ENCODE assay signal across 25 cellular contexts in the genomic region with DNA sequence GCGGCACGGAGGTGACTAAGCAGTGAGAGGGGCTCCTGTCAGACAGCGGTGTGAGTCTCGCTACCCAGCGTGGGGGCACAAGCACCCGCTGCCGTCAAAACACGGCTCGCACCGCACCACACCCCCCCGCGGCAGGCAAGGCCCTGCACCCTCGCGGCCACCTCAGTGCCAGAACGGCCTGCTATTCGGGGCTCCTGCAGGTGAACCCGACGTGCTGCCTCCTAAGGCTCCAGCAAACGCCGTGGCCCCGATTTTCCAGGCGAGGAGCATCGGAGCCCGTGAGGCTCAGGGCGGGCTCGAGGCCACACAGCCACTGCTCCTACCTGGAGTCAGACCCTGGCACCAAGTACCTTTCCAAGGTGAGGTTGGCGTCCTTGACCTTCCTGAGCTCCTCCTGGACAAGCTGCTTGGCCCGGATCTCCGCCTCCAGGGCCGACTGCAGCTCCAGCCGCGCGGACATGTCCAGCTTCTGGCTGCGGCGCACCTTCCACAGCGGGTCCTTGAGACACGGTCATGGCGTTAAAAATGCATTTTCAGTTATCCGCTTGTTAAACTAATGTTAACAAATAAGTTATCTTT. TPM values are rescaled to one million over a fixed set of nuclear protein-coding genes. Genes with fewer than 3 reads are reported as not detected.
A peak's percentile ranks its signal among the peaks of the same experiment; 100 is the strongest.
DNase-seq lines count a peak whose midpoint lies in the region; ATAC-seq, FAIRE-seq and TF ChIP-seq lines count a peak whose summit lies in the region.
"Had no signal": no experiment of that assay in that cellular context is flagged by ENCODE, and none has a peak within 500 bp of the region (broad histone marks: within the 10 kb centered on the region; RNA-seq: fewer than 3 reads in every experiment).

No MANE protein-coding gene starts in this region.

- H2AFZ ChIP-seq in HepG2 (ENCODE audit: low read length) (no peak overlapping the region), neuronal stem cell (ENCODE audit: low read length) (no peak overlapping the region)

- H4K20me1 ChIP-seq in HepG2 (ENCODE audit: insufficient read depth, low read length) = no peaks in the 10 kb centered on the region
- H4K20me1 ChIP-seq: BLaER1 had no signal

- TF ChIP-seq CTCF in HepG2 (CRISPR knock-in tag; IDR thresholded peaks at IDR 0.05) (no peak), right lobe of liver (IDR thresholded peaks at IDR 0.05) (no peak), endodermal cell (conservative IDR thresholded peaks at IDR 0.05) (no peak)

- H2BK12ac ChIP-seq in neuronal stem cell (ENCODE audit: low read length) = no peak overlapping the region

- H2AK5ac ChIP-seq in neuronal stem cell (ENCODE audit: low read depth, low read length) = no peak overlapping the region

- intact Hi-C loops in HepG2 (cut with micrococcal nuclease; ENCODE audit: unreplicated experiment) = no loop called here
- intact Hi-C loops in right lobe of liver (cut with DNase I) = no loop called here
- intact Hi-C loops in aorta (cut with DNase I) = no loop called here

- FAIRE-seq in HepG2 (lab: Jason Lieb, UNC) = no peak
- FAIRE-seq: A204.1, D721Med, GM12878, GM19239, H54 had no signal

- no peak overlapping the region for H4K8ac ChIP-seq in neuronal stem cell (ENCODE audit: low read depth, low read length)

- H3K36me3 ChIP-seq in HepG2 (replicated peaks in 1 of 2; ENCODE audit: control insufficient read depth in 1 of 2, insufficient read depth in 2 of 2, low read length in 2 of 2) (peaks cover 25 to 69% of the 10 kb centered on the region in 2 experiments), right lobe of liver (peaks cover 16 to 96% (median 53%) of the 10 kb centered on the region in 4 donors), endodermal cell (ENCODE audit: control insufficient read depth, insufficient read depth, low read length) (peaks cover 96% of the 10 kb centered on the region), neuronal stem cell (replicated peaks in 1 of 2; ENCODE audit: control insufficient read depth in 2 of 2, insufficient read depth in 2 of 2, low read length in 2 of 2) (peaks cover 38 to 98% of the 10 kb centered on the region in 2 donors), aorta (ENCODE audit: control insufficient read depth in 1 of 2, insufficient read depth in 2 of 2, low read length in 1 of 2) (peaks cover 0 to 20% of the 10 kb centered on the region in 2 donors)

- H3K4me3 ChIP-seq in HepG2 (replicated peaks in 1 of 3; ENCODE audit: insufficient read depth in 1 of 3, low read depth in 2 of 3, low read length in 3 of 3) (no peak overlapping the region), right lobe of liver (no peak overlapping the region), endodermal cell (ENCODE audit: low read length) (no peak overlapping the region), neuronal stem cell (ENCODE audit: low read length in 2 of 2) (no peak overlapping the region), aorta (ENCODE audit: low read length in 2 of 2) (no peak overlapping the region)
- H3K4me3 ChIP-seq: BLaER1, GM12878 had no signal

- H3K79me2 ChIP-seq in HepG2 (ENCODE audit: insufficient read depth, low read length) = no peaks in the 10 kb centered on the region

- no peak for ATAC-seq in HepG2
- no peak for ATAC-seq in right lobe of liver
- no peak for ATAC-seq in aorta (ENCODE audit: low FRiP score)
- ATAC-seq in GM21737 (IDR thresholded peaks at IDR 0.05; ENCODE audit: unreplicated experiment) = no peak
- ATAC-seq: GM12878 had no signal

- H3K27me3 Mint-ChIP-seq in endodermal cell (ENCODE audit: insufficient read depth) = no peaks in the 10 kb centered on the region
- H3K27me3 Mint-ChIP-seq: B cell; CD4-positive, alpha-beta T cell had no signal

- no peak overlapping the region for H3K4ac ChIP-seq in neuronal stem cell (ENCODE audit: low read length)

- H3K14ac ChIP-seq in neuronal stem cell (ENCODE audit: low read length) = no peak overlapping the region

- TF ChIP-seq POLR2A in HepG2 (IDR thresholded peaks at IDR 0.05; ENCODE audit: insufficient read depth in 1 of 2, low read depth in 2 of 2, low read length in 2 of 2) (no peak), right lobe of liver (IDR thresholded peaks at IDR 0.05) (no peak)

- H3K27ac ChIP-seq in HepG2 (ENCODE audit: extremely low read length, insufficient read depth, low read length) (no peak overlapping the region), right lobe of liver (no peak overlapping the region), endodermal cell (ENCODE audit: low read depth, low read length) (no peak overlapping the region), neuronal stem cell (replicated peaks; ENCODE audit: low read length) (no peak overlapping the region), aorta (ENCODE audit: low read depth in 1 of 2, low read length in 2 of 2) (no peak overlapping the region)
- H3K27ac ChIP-seq: 22Rv1, BLaER1 had no signal

- no peak overlapping the region for H3K4me3 Mint-ChIP-seq in endodermal cell
- H3K4me3 Mint-ChIP-seq: B cell; CD14-positive monocyte; CD4-positive, alpha-beta T cell; CD8-positive, alpha-beta memory T cell had no signal

- no peak overlapping the region for H2BK5ac ChIP-seq in neuronal stem cell (ENCODE audit: low read length)

- 99% methylated on average over 15 of the region's 39 CpGs for WGBS in HepG2 (ENCODE audit: low lambda C conversion rate)
- 96% methylated on average over 13 of the region's 39 CpGs for WGBS in right lobe of liver (ENCODE audit: insufficient coverage, low coverage, low lambda C conversion rate, missing lambda C conversion rate)
- 93 to 95% methylated on average over 37 to 39 of the region's 39 CpGs for WGBS in endodermal cell (ENCODE audit: insufficient coverage in 1 of 2, insufficient read length in 1 of 2), 2 experiments
- no CpG with 5 or more reads among the region's 39 CpGs for WGBS in neuronal stem cell (ENCODE audit: extremely low coverage in 2 of 2, insufficient read length in 2 of 2, insufficient replicate concordance in 1 of 2), 2 donors
- 96% methylated on average over 39 of the region's 39 CpGs for WGBS in aorta, 2 donors

- H3K4me1 ChIP-seq in HepG2 (ENCODE audit: insufficient read depth, low read length) (no peaks in the 10 kb centered on the region), right lobe of liver (no peaks in the 10 kb centered on the region), endodermal cell (ENCODE audit: control insufficient read depth, insufficient read depth, low read length) (no peaks in the 10 kb centered on the region), neuronal stem cell (ENCODE audit: control insufficient read depth in 2 of 2, insufficient read depth in 1 of 2, low read depth in 1 of 2, low read length in 2 of 2) (no peaks in the 10 kb centered on the region), aorta (ENCODE audit: control insufficient read depth in 1 of 2, insufficient read depth in 2 of 2, low read length in 2 of 2) (no peaks in the 10 kb centered on the region)

- no peak overlapping the region for H2BK15ac ChIP-seq in neuronal stem cell (ENCODE audit: low read length)

- peaks cover 92% of the 10 kb centered on the region for H3K36me3 Mint-ChIP-seq in endodermal cell (ENCODE audit: low read depth)
- H3K36me3 Mint-ChIP-seq: CD8-positive, alpha-beta memory T cell had no signal

- BruUV-seq in HepG2 (replicated peaks; lab: Mats Ljungman, UMichigan) = no TSS peak

- H3K27ac Mint-ChIP-seq in endodermal cell = no peak overlapping the region
- H3K27ac Mint-ChIP-seq: B cell; CD14-positive monocyte; CD4-positive, alpha-beta T cell; CD8-positive, alpha-beta memory T cell had no signal

- no peak overlapping the region for H3K9ac ChIP-seq in HepG2 (ENCODE audit: insufficient read depth, low read depth, low read length)
- no peak overlapping the region for H3K9ac ChIP-seq in endodermal cell (ENCODE audit: extremely low read depth, low read length, poor library complexity, severe bottlenecking)
- peak overlapping the region; percentile 83 for H3K9ac ChIP-seq in neuronal stem cell (ENCODE audit: low read depth, low read length, poor library complexity)
- H3K9ac ChIP-seq: BLaER1 had no signal

- no peaks in the 10 kb centered on the region for H3K27me3 ChIP-seq in HepG2 (ENCODE audit: control insufficient read depth in 1 of 2, insufficient read depth in 2 of 2, low read length in 2 of 2)
- H3K27me3 ChIP-seq in right lobe of liver = no peaks in the 10 kb centered on the region
- no peaks in the 10 kb centered on the region for H3K27me3 ChIP-seq in endodermal cell (ENCODE audit: control insufficient read depth, insufficient read depth, low read length, poor library complexity, severe bottlenecking)
- H3K27me3 ChIP-seq in neuronal stem cell (ENCODE audit: control insufficient read depth in 3 of 3, insufficient read depth in 3 of 3, low read depth in 1 of 3, low read length in 3 of 3) = no peaks in the 10 kb centered on the region
- H3K27me3 ChIP-seq in aorta (ENCODE audit: control insufficient read depth in 1 of 2, insufficient read depth in 2 of 2, low read length in 1 of 2) = no peaks in the 10 kb centered on the region
- H3K27me3 ChIP-seq: BLaER1 had no signal

- H3K79me1 ChIP-seq in neuronal stem cell (ENCODE audit: low read depth, low read length) = peaks cover 7% of the 10 kb centered on the region

- H3K4me2 ChIP-seq in HepG2 (ENCODE audit: low read depth, low read length) (no peak overlapping the region), neuronal stem cell (ENCODE audit: insufficient read depth, low read length, poor library complexity, severe bottlenecking) (no peak overlapping the region)
- H3K4me2 ChIP-seq: BLaER1 had no signal

- no peaks in the 10 kb centered on the region for H3K4me1 Mint-ChIP-seq in endodermal cell
- H3K4me1 Mint-ChIP-seq: B cell; CD8-positive, alpha-beta memory T cell had no signal

- H3K18ac ChIP-seq in neuronal stem cell (ENCODE audit: low read length) = peak overlapping the region; percentile 44

- H2BK120ac ChIP-seq in neuronal stem cell (ENCODE audit: low read depth, low read length) = no peak overlapping the region

- DNase-seq in HepG2 (ENCODE audit: low spot score) (no peak), right lobe of liver (no peak), endodermal cell (peak; percentile 36), neuronal stem cell (ENCODE audit: low spot score) (no peak), aorta (peak; percentile 24 to 75)
- no peak for DNase-seq in activated CD4-positive, alpha-beta T cell treated with anti-CD3 and anti-CD28 coated beads for 48 hours
- DNase-seq in stimulated activated CD4-positive, alpha-beta T cell treated with anti-CD3 and anti-CD28 coated beads, Interleukin-12 subunit alpha, Interleukin-12 subunit beta, amount 100 ng/mL, for 4 hours = no peak
- DNase-seq: CD4-positive, alpha-beta T cell; CD8-positive, alpha-beta memory T cell; DMS 273 treated with DMSO at 0.1 percent for 48 hours; DMS79; EL; GDM1; GOT3; HCEC 1CT had no signal

- CTCF ChIA-PET in HepG2 (lab: Yijun Ruan, JAX; ENCODE audit: low intra/inter-chr PET ratio, low total read pairs) = no interaction called here

- H3K9me3 Mint-ChIP-seq in endodermal cell = no peaks in the 10 kb centered on the region
- H3K9me3 Mint-ChIP-seq: CD4-positive, alpha-beta T cell; CD8-positive, alpha-beta memory T cell had no signal

- H4K91ac ChIP-seq in neuronal stem cell (ENCODE audit: low read depth, low read length, poor library complexity) = no peak overlapping the region

- TF ChIP-seq RAD21 in HepG2 (CRISPR knock-in tag; IDR thresholded peaks at IDR 0.05) = no peak

- POLR2A ChIA-PET in HepG2 (lab: Yijun Ruan, JAX) = no interaction called here

- peak overlapping the region; percentile 77 for H3K23ac ChIP-seq in neuronal stem cell (ENCODE audit: low read depth, low read length, poor library complexity)

- H3K9me3 ChIP-seq in HepG2 (ENCODE audit: low read length) (no peaks in the 10 kb centered on the region), right lobe of liver (no peaks in the 10 kb centered on the region), endodermal cell (ENCODE audit: control insufficient read depth, low read length) (no peaks in the 10 kb centered on the region), neuronal stem cell (replicated peaks in 1 of 2; ENCODE audit: control insufficient read depth in 2 of 2, insufficient read depth in 1 of 2, low read depth in 1 of 2, low read length in 2 of 2) (peaks cover 0 to 2% of the 10 kb centered on the region in 2 donors), aorta (ENCODE audit: control insufficient read depth, low read length) (no peaks in the 10 kb centered on the region)
- H3K9me3 ChIP-seq: BLaER1 had no signal

- in situ Hi-C loops in HepG2 (cut with HindIII; ENCODE audit: extremely low pct_ligation_motif_present, low pct_unique_long_range_greater_than_20kb) = no loop called here

- TF ChIP-seq EP300 in HepG2 (IDR thresholded peaks at IDR 0.05; ENCODE audit: low read depth in 2 of 2, low read length in 2 of 2) (no peak), HepG2 (CRISPR knock-in tag; IDR thresholded peaks at IDR 0.05; ENCODE audit: borderline replicate concordance) (no peak)

RNA-seq across cellular contexts. Expression of a gene that starts 41.8 kb away (rescaled TPM):
- 8.2 and 33.1 TPM in 2 replicates for total RNA-seq in HepG2 (2016; rRNA removed; fragmentation: Illumina TruSeq; extraction: Trizol)
- total RNA-seq in HepG2 (2016; cell fraction: cytosol; rRNA removed; fragmentation: Illumina TruSeq; extraction: Trizol; ENCODE audit: low read depth) = 5.2 and 6.0 TPM in 2 replicates
- total RNA-seq in HepG2 (2016; cell fraction: insoluble cytoplasmic fraction; rRNA removed; fragmentation: Illumina TruSeq; extraction: Trizol) = 9.3 and 30.8 TPM in 2 replicates
- total RNA-seq in HepG2 (2016; cell fraction: membrane; rRNA removed; fragmentation: Illumina TruSeq; extraction: Trizol) = 7.8 and 9.0 TPM in 2 replicates
- total RNA-seq in HepG2 (2016; cell fraction: nucleus; rRNA removed; fragmentation: Illumina TruSeq; extraction: Trizol) = 29.3 and 33.8 TPM in 2 replicates
- polyA plus RNA-seq in HepG2 (2011; rRNA removed) = 9.8 and 18.9 TPM in 2 replicates
- polyA plus RNA-seq in HepG2 (2011; cell fraction: cytosol; rRNA removed) = 13.3 and 22.3 TPM in 2 replicates
- 158 and 165 TPM in 2 replicates for polyA plus RNA-seq in HepG2 (2011; cell fraction: nucleus; rRNA removed)
- polyA plus RNA-seq in HepG2 (2012) = 15.1 and 18.5 TPM in 2 replicates
- 3.8 and 4.1 TPM in 2 replicates for polyA plus RNA-seq in HepG2 (2016; cell fraction: cytosol; fragmentation: Illumina TruSeq; extraction: Trizol; ENCODE audit: low read depth)
- 9.2 and 10.3 TPM in 2 replicates for polyA plus RNA-seq in HepG2 (2016; cell fraction: insoluble cytoplasmic fraction; fragmentation: Illumina TruSeq; extraction: Trizol; ENCODE audit: low read depth)
- polyA plus RNA-seq in HepG2 (2016; cell fraction: membrane; fragmentation: Illumina TruSeq; extraction: Trizol; ENCODE audit: low read depth) = 5.6 and 6.3 TPM in 2 replicates
- polyA plus RNA-seq in HepG2 (2016; cell fraction: nucleus; fragmentation: Illumina TruSeq; extraction: Trizol; ENCODE audit: insufficient read depth, low read depth) = 62.6 and 64.7 TPM in 2 replicates
- 0.14 and 21.4 TPM in 2 replicates for polyA minus RNA-seq in HepG2 (2011; rRNA and poly(A)+ RNA removed; ENCODE audit: low replicate concordance)
- 12.3 and 17.0 TPM in 2 replicates for polyA minus RNA-seq in HepG2 (2011; cell fraction: cytosol; rRNA and poly(A)+ RNA removed)
- 14.8 and 15.0 TPM in 2 replicates for polyA minus RNA-seq in HepG2 (2011; cell fraction: nucleus; rRNA and poly(A)+ RNA removed)
- 10 to 100 TPM in 5 of 6 experiments, 1 to 10 TPM in 1; 7.1 to 69.1 (median 28.6) TPM for total RNA-seq in right lobe of liver
- total RNA-seq in endodermal cell = 1 to 10 TPM; 1.9 to 3.2 TPM
- 1.6 TPM for polyA plus RNA-seq in endodermal cell (2013, experiment 1 of 2)
- polyA plus RNA-seq in endodermal cell (2013, experiment 2 of 2) = 0.62 TPM
- polyA plus RNA-seq in neuronal stem cell (2013, experiment 1 of 2) = 0.46 TPM
- 0.28 TPM for polyA plus RNA-seq in neuronal stem cell (2013, experiment 2 of 2)
- total RNA-seq in aorta = under 1 TPM; 0.16 to 0.48 TPM
- 1 to 10 TPM in 1 of 2 donors, under 1 TPM in 1; 0.20 to 8.8 TPM for polyA plus RNA-seq in aorta
- polyA plus RNA-seq: CD14-positive monocyte had no signal

Comparison
In these comparisons a context has a peak if more than half of its experiments do, and no peak if none do; other contexts are left out.
1. DNase-seq: peak in endodermal cell (single experiment) and aorta (2 of 2); none in HepG2 (single experiment), right lobe of liver (0 of 3), neuronal stem cell (single experiment), activated CD4-positive, alpha-beta T cell treated with anti-CD3 and anti-CD28 coated beads for 48 hours (single experiment) and stimulated activated CD4-positive, alpha-beta T cell treated with anti-CD3 and anti-CD28 coated beads, Interleukin-12 subunit alpha, Interleukin-12 subunit beta, amount 100 ng/mL, for 4 hours (single experiment).